In genomic region chr9:32427111-32427873, GRCh38 we compare ENCODE assay signal across 14 cellular contexts. TPM values are rescaled to one million over a fixed set of nuclear protein-coding genes. Genes with fewer than 3 reads are reported as not detected.
DNase-seq lines count a peak whose midpoint lies in the region; ATAC-seq and TF ChIP-seq lines count a peak whose summit lies in the region.
"Had no signal": no experiment of that assay in that cellular context is flagged by ENCODE, and none has a peak within 500 bp of the region (broad histone marks: within the 10 kb centered on the region; RNA-seq: fewer than 3 reads in every experiment).

No MANE protein-coding gene starts in this region.

- H3K23ac ChIP-seq in mesendoderm (ENCODE audit: low read length) = no peak overlapping the region

- no peak overlapping the region for H3K56ac ChIP-seq in mesendoderm (ENCODE audit: low read length)

- peak overlapping the region; percentile 94 for H3K27ac ChIP-seq in AG04450 (ENCODE audit: low read depth, low read length)
- no peak overlapping the region for H3K27ac ChIP-seq in mesendoderm (ENCODE audit: low read depth, low read length)
- no peak overlapping the region for H3K27ac ChIP-seq in esophagus squamous epithelium
- H3K27ac ChIP-seq: spleen, VCaP had no signal

- WGBS in mesendoderm (ENCODE audit: extremely low coverage, insufficient coverage, low lambda C conversion rate) = no CpG with 5 or more reads among the region's 8 CpGs
- 84 to 86% methylated on average over 8 of the region's 8 CpGs for WGBS in esophagus squamous epithelium, 2 donors

- no peak overlapping the region for H3K4me3 ChIP-seq in AG04450 (ENCODE audit: low read depth, low read length)
- no peak overlapping the region for H3K4me3 ChIP-seq in mesendoderm (ENCODE audit: low read length)
- no peak overlapping the region for H3K4me3 ChIP-seq in esophagus squamous epithelium
- H3K4me3 ChIP-seq: spleen had no signal

- no peak overlapping the region for H2BK120ac ChIP-seq in mesendoderm (ENCODE audit: low read depth, low read length)

- H3K9me3 ChIP-seq in AG04450 (ENCODE audit: control insufficient read depth, insufficient read depth, low read length) (no peaks in the 10 kb centered on the region), esophagus squamous epithelium (no peaks in the 10 kb centered on the region)
- H3K9me3 ChIP-seq: spleen had no signal

- no peaks in the 10 kb centered on the region for H3K4me1 ChIP-seq in mesendoderm (ENCODE audit: control insufficient read depth, low read depth, low read length)
- no peaks in the 10 kb centered on the region for H3K4me1 ChIP-seq in esophagus squamous epithelium
- H3K4me1 ChIP-seq: spleen had no signal

- TF ChIP-seq CTCF in AG04450 (IDR thresholded peaks at IDR 0.05; ENCODE audit: low read depth, low read length) (no peak), esophagus squamous epithelium (IDR thresholded peaks at IDR 0.05) (no peak)

- H3K4me2 ChIP-seq in mesendoderm (ENCODE audit: low read length) = no peak overlapping the region

- H3K36me3 ChIP-seq in mesendoderm (ENCODE audit: control insufficient read depth, insufficient read depth, low read length) (peaks cover 2% of the 10 kb centered on the region), esophagus squamous epithelium (peaks cover 0 to 97% (median 4%) of the 10 kb centered on the region in 3 donors)

- CTCF ChIA-PET in AG04450 (lab: Charles Lee) = interaction anchor here (0.6 to 3.0 kb wide), 6 partner anchors 28 to 608 kb away, joined by 3 to 23 read pairs (median 6); no protein-coding TSS in a partner anchor

- DNase-seq in AG04450 (ENCODE audit: low read depth, low spot score) = no peak
- peak; percentile 50 for DNase-seq in NCI-H2196 (lab: John Stamatoyannopoulos, UW; ENCODE audit: unreplicated experiment)
- peak; percentile 58 for DNase-seq in cerebellum (ENCODE audit: low spot score)
- DNase-seq in mesendoderm = peak; percentile 28
- DNase-seq in esophagus squamous epithelium (lab: John Stamatoyannopoulos, UW) = no peak
- DNase-seq in stimulated activated CD4-positive, alpha-beta T cell treated with anti-CD3 and anti-CD28 coated beads, Interleukin-1b, Interleukin-23, amount 100 ng/mL, for 48 hours = no peak
- no peak for DNase-seq in LoVo (ENCODE audit: low spot score)
- DNase-seq: activated effector memory CD4-positive, alpha-beta T cell treated with anti-CD3 and anti-CD28 coated beads, Interleukin-2, amount 50 U/mL, for 16 hours; KG1; NK-92 treated with Interleukin-12 subunit alpha and Interleukin-12 subunit beta, amount 100 ng/mL, for 24 hours; spleen had no signal

- H2BK15ac ChIP-seq in mesendoderm (replicated peaks; ENCODE audit: low read depth) = no peak overlapping the region

- no peak overlapping the region for H3K4ac ChIP-seq in mesendoderm (ENCODE audit: low read depth, low read length)

- no peak overlapping the region for H4K8ac ChIP-seq in mesendoderm (ENCODE audit: low read depth, low read length)

- H4K5ac ChIP-seq in mesendoderm (ENCODE audit: low read length) = no peak overlapping the region

- H3K27me3 ChIP-seq in AG04450 (ENCODE audit: control insufficient read depth, insufficient read depth, low read length) = no peaks in the 10 kb centered on the region
- H3K27me3 ChIP-seq in mesendoderm (ENCODE audit: insufficient read depth, low read length, poor library complexity) = no peaks in the 10 kb centered on the region
- no peaks in the 10 kb centered on the region for H3K27me3 ChIP-seq in esophagus squamous epithelium
- H3K27me3 ChIP-seq: spleen had no signal

- no peak overlapping the region for H2BK5ac ChIP-seq in mesendoderm (ENCODE audit: low read length)

- H3K9ac ChIP-seq in mesendoderm (ENCODE audit: low read length) = no peak overlapping the region

- POLR2A ChIA-PET in AG04450 (lab: Yijun Ruan, JAX) = interaction anchor here (0.6 to 1.4 kb wide), 4 partner anchors 46 to 598 kb away, joined by 3 to 8 read pairs (median 6); partner anchors contain the start of gene DNAJA1

- no peaks in the 10 kb centered on the region for H3K79me1 ChIP-seq in mesendoderm (ENCODE audit: low read length)

- no peak for TF ChIP-seq POLR2A in esophagus squamous epithelium (IDR thresholded peaks at IDR 0.05)

- H2AK5ac ChIP-seq in mesendoderm (ENCODE audit: low read length) = no peak overlapping the region

- intact Hi-C loops in esophagus squamous epithelium (cut with DNase I) = no loop called here

- H3K79me2 ChIP-seq in mesendoderm (ENCODE audit: control insufficient read depth, insufficient read depth, low read length) = no peaks in the 10 kb centered on the region

- no peak for ATAC-seq in GM21526 (IDR thresholded peaks at IDR 0.05; ENCODE audit: low FRiP score, unreplicated experiment)
- ATAC-seq: esophagus mucosa had no signal

- H3K18ac ChIP-seq in mesendoderm (ENCODE audit: low read length) = no peak overlapping the region

RNA-seq across cellular contexts. Expression of gene ACO1, which starts 42.8 kb away (rescaled TPM):
- polyA plus RNA-seq in AG04450 (2011; rRNA removed) = 291 and 330 TPM in 2 replicates
- 281 and 285 TPM in 2 replicates for polyA minus RNA-seq in AG04450 (2011; rRNA and poly(A)+ RNA removed)
- 13.7 TPM for total RNA-seq in cerebellum
- polyA plus RNA-seq in mesendoderm (2013, experiment 1 of 2) = 23.5 TPM
- polyA plus RNA-seq in mesendoderm (2013, experiment 2 of 2) = 23.6 TPM
- total RNA-seq in esophagus squamous epithelium = 10 to 100 TPM; 10.7 to 25.7 (median 21.5) TPM

Comparison
In these comparisons a context has a peak if more than half of its experiments do, and no peak if none do; other contexts are left out.
1. DNase-seq: peak in NCI-H2196 (single experiment), cerebellum (single experiment) and mesendoderm (single experiment); none in AG04450 (single experiment), esophagus squamous epithelium (single experiment), stimulated activated CD4-positive, alpha-beta T cell treated with anti-CD3 and anti-CD28 coated beads, Interleukin-1b, Interleukin-23, amount 100 ng/mL, for 48 hours (single experiment) and LoVo (single experiment).